1 cellular context compared by ENCODE assay signal in the genomic region with DNA sequence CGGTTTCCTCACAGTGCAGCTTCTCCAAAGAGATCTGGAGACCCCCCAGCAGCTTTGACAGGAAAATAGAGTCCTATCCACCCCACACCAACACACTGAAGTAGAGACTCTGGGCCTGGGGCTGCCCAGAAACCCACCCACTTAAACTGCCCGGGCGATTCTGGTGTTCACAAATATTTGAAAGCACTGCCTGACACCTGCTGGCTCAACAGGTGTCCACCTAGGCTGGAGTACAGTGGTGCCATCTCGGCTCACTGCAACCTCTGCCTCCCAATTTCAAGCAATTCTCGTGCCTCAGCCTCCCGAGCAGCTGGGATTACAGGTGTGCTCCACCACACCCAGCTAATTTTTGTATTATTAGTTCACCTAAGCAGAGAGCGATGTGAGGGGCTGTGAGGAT.
TF ChIP-seq lines count a peak whose summit lies in the region.

No MANE protein-coding gene starts in this region.

TF ChIP-seq in GM23338, 12 proteins besides CTCF, POLR2A, EP300 and RAD21 (continued from another document):
- TF ChIP-seq, protein P1, sequence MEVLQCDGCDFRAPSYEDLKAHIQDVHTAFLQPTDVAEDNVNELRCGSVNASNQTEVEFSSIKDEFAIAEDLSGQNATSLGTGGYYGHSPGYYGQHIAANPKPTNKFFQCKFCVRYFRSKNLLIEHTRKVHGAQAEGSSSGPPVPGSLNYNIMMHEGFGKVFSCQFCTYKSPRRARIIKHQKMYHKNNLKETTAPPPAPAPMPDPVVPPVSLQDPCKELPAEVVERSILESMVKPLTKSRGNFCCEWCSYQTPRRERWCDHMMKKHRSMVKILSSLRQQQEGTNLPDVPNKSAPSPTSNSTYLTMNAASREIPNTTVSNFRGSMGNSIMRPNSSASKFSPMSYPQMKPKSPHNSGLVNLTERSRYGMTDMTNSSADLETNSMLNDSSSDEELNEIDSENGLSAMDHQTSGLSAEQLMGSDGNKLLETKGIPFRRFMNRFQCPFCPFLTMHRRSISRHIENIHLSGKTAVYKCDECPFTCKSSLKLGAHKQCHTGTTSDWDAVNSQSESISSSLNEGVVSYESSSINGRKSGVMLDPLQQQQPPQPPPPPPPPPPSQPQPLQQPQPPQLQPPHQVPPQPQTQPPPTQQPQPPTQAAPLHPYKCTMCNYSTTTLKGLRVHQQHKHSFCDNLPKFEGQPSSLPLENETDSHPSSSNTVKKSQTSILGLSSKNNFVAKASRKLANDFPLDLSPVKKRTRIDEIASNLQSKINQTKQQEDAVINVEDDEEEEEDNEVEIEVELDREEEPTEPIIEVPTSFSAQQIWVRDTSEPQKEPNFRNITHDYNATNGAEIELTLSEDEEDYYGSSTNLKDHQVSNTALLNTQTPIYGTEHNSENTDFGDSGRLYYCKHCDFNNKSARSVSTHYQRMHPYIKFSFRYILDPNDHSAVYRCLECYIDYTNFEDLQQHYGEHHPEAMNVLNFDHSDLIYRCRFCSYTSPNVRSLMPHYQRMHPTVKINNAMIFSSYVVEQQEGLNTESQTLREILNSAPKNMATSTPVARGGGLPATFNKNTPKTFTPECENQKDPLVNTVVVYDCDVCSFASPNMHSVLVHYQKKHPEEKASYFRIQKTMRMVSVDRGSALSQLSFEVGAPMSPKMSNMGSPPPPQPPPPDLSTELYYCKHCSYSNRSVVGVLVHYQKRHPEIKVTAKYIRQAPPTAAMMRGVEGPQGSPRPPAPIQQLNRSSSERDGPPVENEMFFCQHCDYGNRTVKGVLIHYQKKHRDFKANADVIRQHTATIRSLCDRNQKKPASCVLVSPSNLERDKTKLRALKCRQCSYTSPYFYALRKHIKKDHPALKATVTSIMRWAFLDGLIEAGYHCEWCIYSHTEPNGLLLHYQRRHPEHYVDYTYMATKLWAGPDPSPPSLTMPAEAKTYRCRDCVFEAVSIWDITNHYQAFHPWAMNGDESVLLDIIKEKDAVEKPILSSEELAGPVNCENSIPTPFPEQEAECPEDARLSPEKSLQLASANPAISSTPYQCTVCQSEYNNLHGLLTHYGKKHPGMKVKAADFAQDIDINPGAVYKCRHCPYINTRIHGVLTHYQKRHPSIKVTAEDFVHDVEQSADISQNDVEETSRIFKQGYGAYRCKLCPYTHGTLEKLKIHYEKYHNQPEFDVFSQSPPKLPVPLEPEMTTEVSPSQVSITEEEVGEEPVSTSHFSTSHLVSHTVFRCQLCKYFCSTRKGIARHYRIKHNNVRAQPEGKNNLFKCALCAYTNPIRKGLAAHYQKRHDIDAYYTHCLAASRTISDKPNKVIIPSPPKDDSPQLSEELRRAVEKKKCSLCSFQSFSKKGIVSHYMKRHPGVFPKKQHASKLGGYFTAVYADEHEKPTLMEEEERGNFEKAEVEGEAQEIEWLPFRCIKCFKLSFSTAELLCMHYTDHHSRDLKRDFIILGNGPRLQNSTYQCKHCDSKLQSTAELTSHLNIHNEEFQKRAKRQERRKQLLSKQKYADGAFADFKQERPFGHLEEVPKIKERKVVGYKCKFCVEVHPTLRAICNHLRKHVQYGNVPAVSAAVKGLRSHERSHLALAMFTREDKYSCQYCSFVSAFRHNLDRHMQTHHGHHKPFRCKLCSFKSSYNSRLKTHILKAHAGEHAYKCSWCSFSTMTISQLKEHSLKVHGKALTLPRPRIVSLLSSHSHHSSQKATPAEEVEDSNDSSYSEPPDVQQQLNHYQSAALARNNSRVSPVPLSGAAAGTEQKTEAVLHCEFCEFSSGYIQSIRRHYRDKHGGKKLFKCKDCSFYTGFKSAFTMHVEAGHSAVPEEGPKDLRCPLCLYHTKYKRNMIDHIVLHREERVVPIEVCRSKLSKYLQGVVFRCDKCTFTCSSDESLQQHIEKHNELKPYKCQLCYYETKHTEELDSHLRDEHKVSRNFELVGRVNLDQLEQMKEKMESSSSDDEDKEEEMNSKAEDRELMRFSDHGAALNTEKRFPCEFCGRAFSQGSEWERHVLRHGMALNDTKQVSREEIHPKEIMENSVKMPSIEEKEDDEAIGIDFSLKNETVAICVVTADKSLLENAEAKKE (CRISPR knock-in tag; IDR thresholded peaks at IDR 0.05) = no peak
- TF ChIP-seq, protein P2, sequence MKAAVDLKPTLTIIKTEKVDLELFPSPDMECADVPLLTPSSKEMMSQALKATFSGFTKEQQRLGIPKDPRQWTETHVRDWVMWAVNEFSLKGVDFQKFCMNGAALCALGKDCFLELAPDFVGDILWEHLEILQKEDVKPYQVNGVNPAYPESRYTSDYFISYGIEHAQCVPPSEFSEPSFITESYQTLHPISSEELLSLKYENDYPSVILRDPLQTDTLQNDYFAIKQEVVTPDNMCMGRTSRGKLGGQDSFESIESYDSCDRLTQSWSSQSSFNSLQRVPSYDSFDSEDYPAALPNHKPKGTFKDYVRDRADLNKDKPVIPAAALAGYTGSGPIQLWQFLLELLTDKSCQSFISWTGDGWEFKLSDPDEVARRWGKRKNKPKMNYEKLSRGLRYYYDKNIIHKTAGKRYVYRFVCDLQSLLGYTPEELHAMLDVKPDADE (IDR thresholded peaks at IDR 0.05) = no peak
- TF ChIP-seq NANOG (IDR thresholded peaks at IDR 0.05; ENCODE audit: borderline replicate concordance) (no peak), ZNF114 (CRISPR knock-in tag; IDR thresholded peaks at IDR 0.05) (no peak), EZH2phosphoT487 (IDR thresholded peaks at IDR 0.05; ENCODE audit: unreplicated experiment) (no peak), CREB1 (CRISPR knock-in tag; IDR thresholded peaks at IDR 0.05; ENCODE audit: low read depth) (no peak), EZH2 (IDR thresholded peaks at IDR 0.05; ENCODE audit: low read depth, unreplicated experiment) (no peak)
- TF ChIP-seq, protein P3, sequence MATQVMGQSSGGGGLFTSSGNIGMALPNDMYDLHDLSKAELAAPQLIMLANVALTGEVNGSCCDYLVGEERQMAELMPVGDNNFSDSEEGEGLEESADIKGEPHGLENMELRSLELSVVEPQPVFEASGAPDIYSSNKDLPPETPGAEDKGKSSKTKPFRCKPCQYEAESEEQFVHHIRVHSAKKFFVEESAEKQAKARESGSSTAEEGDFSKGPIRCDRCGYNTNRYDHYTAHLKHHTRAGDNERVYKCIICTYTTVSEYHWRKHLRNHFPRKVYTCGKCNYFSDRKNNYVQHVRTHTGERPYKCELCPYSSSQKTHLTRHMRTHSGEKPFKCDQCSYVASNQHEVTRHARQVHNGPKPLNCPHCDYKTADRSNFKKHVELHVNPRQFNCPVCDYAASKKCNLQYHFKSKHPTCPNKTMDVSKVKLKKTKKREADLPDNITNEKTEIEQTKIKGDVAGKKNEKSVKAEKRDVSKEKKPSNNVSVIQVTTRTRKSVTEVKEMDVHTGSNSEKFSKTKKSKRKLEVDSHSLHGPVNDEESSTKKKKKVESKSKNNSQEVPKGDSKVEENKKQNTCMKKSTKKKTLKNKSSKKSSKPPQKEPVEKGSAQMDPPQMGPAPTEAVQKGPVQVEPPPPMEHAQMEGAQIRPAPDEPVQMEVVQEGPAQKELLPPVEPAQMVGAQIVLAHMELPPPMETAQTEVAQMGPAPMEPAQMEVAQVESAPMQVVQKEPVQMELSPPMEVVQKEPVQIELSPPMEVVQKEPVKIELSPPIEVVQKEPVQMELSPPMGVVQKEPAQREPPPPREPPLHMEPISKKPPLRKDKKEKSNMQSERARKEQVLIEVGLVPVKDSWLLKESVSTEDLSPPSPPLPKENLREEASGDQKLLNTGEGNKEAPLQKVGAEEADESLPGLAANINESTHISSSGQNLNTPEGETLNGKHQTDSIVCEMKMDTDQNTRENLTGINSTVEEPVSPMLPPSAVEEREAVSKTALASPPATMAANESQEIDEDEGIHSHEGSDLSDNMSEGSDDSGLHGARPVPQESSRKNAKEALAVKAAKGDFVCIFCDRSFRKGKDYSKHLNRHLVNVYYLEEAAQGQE (IDR thresholded peaks at IDR 0.05; ENCODE audit: unreplicated experiment) = no peak
